15 cellular contexts compared by ENCODE assay signal in genomic region chr3:149542375-149543312, GRCh38.
DNase-seq lines count a peak whose midpoint lies in the region; ATAC-seq and TF ChIP-seq lines count a peak whose summit lies in the region.
"Had no signal": no experiment of that assay in that cellular context is flagged by ENCODE, and none has a peak within 500 bp of the region (broad histone marks: within the 10 kb centered on the region; RNA-seq: fewer than 3 reads in every experiment).

No MANE protein-coding gene starts in this region.

- H3K4me3 Mint-ChIP-seq in H9, result no peak overlapping the region
- no peak overlapping the region for H3K4me3 Mint-ChIP-seq in activated naive CD8-positive, alpha-beta T cell treated with anti-CD3 and anti-CD28 coated beads, Interleukin-2, amount 50 U/mL, for 24 hours
- H3K4me3 Mint-ChIP-seq in activated T-helper 2 cell treated with anti-CD3 and anti-CD28 coated beads, Interferon-gamma antibody, Interleukin-2, Interleukin-4, amounts not matched to agents 10 μg/mL and 5 μg/mL and 100 μg/mL, durations not matched to agents 14 hours and 24 hours and 36 hours (ENCODE audit: low read depth), result no peak overlapping the region
- H3K4me3 Mint-ChIP-seq: activated CD4-positive, alpha-beta memory T cell treated with anti-CD3 and anti-CD28 coated beads for 36 hours had no signal

- H2BK120ac ChIP-seq in H9 (ENCODE audit: low read depth, low read length, poor library complexity, severe bottlenecking), result no peak overlapping the region

- no peaks in the 10 kb centered on the region for H3K79me2 ChIP-seq in H9 (ENCODE audit: insufficient read depth, low read length)
- H3K79me2 ChIP-seq in smooth muscle cell (ENCODE audit: low read depth), result peaks cover 90% of the 10 kb centered on the region

- no peak overlapping the region for H3K9ac ChIP-seq in H9 (ENCODE audit: extremely low read depth, insufficient read length, low read length)
- H3K9ac ChIP-seq in smooth muscle cell (ENCODE audit: low read depth), result peak overlapping the region; percentile 45
- H3K9ac ChIP-seq: parathyroid adenoma had no signal

- no peaks in the 10 kb centered on the region for H3K9me3 ChIP-seq in H9 (ENCODE audit: control insufficient read depth, low read depth, low read length)
- no peaks in the 10 kb centered on the region for H3K9me3 ChIP-seq in smooth muscle cell (replicated peaks; ENCODE audit: low read depth)

- H2BK15ac ChIP-seq in H9 (ENCODE audit: low read depth, low read length), result no peak overlapping the region

- H3K4me3 ChIP-seq in smooth muscle cell, result no peak overlapping the region
- H3K4me3 ChIP-seq: PC-9 had no signal

- no peak overlapping the region for H3K23ac ChIP-seq in H9 (ENCODE audit: insufficient read length, low read depth, low read length)

- DNase-seq in H9 (no peak), kidney glomerular epithelial cell (lab: John Stamatoyannopoulos, UW) (peak; percentile 98), smooth muscle cell (lab: John Stamatoyannopoulos, UW; ENCODE audit: unreplicated experiment) (no peak), hippocampal formation (lab: John Stamatoyannopoulos, UW) (no peak)
- DNase-seq in activated naive CD8-positive, alpha-beta T cell treated with anti-CD3 and anti-CD28 coated beads, Interleukin-2, amount 50 U/mL, for 24 hours, result no peak
- no peak for DNase-seq in activated T-helper 2 cell treated with anti-CD3 and anti-CD28 coated beads, Interferon-gamma antibody, Interleukin-2, Interleukin-4, amounts not matched to agents 10 μg/mL and 5 μg/mL and 100 μg/mL, durations not matched to agents 14 hours and 24 hours and 36 hours (ENCODE audit: low spot score)
- DNase-seq: activated CD4-positive, alpha-beta memory T cell treated with anti-CD3 and anti-CD28 coated beads for 36 hours; activated naive CD4-positive, alpha-beta T cell treated with Interleukin-2 at 50 U/mL for 16 hours; cortex of kidney; left ventricle myocardium superior; PC-9; stimulated activated CD4-positive, alpha-beta T cell treated with anti-CD3 and anti-CD28 coated beads, Interleukin-1b, Interleukin-23, amount 100 ng/mL, for 48 hours; stimulated activated naive CD4-positive, alpha-beta T cell had no signal

- H4K20me1 ChIP-seq in H9 (ENCODE audit: control insufficient read depth, insufficient read depth, insufficient read length), result no peaks in the 10 kb centered on the region
- H4K20me1 ChIP-seq in smooth muscle cell (ENCODE audit: low read depth), result peaks cover 21% of the 10 kb centered on the region

- H2BK20ac ChIP-seq in H9 (ENCODE audit: low read depth, low read length, poor library complexity, severe bottlenecking), result no peak overlapping the region

- no peak overlapping the region for H3K56ac ChIP-seq in H9 (ENCODE audit: insufficient read length, low read depth, low read length)

- H3K79me1 ChIP-seq in H9 (ENCODE audit: insufficient read depth, low read depth, low read length, poor library complexity, severe bottlenecking), result no peaks in the 10 kb centered on the region

- no peak overlapping the region for H3K4ac ChIP-seq in H9 (ENCODE audit: low read depth, low read length)

- ATAC-seq in SK-N-SH treated with all-trans-retinoic acid at 6 μM for 48 hours, result peak; percentile 55
- no peak for ATAC-seq in activated naive CD8-positive, alpha-beta T cell treated with anti-CD3 and anti-CD28 coated beads, Interleukin-2, amount 50 U/mL, for 24 hours
- ATAC-seq: left ventricle myocardium superior had no signal

- no peak overlapping the region for H2BK5ac ChIP-seq in H9 (ENCODE audit: insufficient read length, low read length)

- H2AFZ ChIP-seq in H9 (ENCODE audit: low read length) (no peak overlapping the region), smooth muscle cell (ENCODE audit: low read depth) (no peak overlapping the region)
- H2AFZ ChIP-seq: parathyroid adenoma, PC-9 had no signal

- no peak overlapping the region for H2AK5ac ChIP-seq in H9 (ENCODE audit: insufficient read length, low read length)

- H2BK12ac ChIP-seq in H9 (ENCODE audit: insufficient read length, low read depth, low read length), result no peak overlapping the region

- H3K18ac ChIP-seq in H9 (ENCODE audit: insufficient read length, low read depth, low read length), result no peak overlapping the region

- H3F3A ChIP-seq in smooth muscle cell (ENCODE audit: low read depth), result peaks cover 20% of the 10 kb centered on the region

- H4K8ac ChIP-seq in H9 (replicated peaks; ENCODE audit: insufficient read length, low read depth, low read length), result no peak overlapping the region

- H3K36me3 Mint-ChIP-seq in H9 (ENCODE audit: insufficient read depth in 1 of 3, low read depth in 3 of 3), result peaks cover 5 to 15% (median 7%) of the 10 kb centered on the region in 3 experiments; a peak in 5 of 7 replicates
- no peaks in the 10 kb centered on the region for H3K36me3 Mint-ChIP-seq in activated naive CD8-positive, alpha-beta T cell treated with anti-CD3 and anti-CD28 coated beads, Interleukin-2, amount 50 U/mL, for 24 hours (ENCODE audit: low read depth)
- H3K36me3 Mint-ChIP-seq in activated T-helper 2 cell treated with anti-CD3 and anti-CD28 coated beads, Interferon-gamma antibody, Interleukin-2, Interleukin-4, amounts not matched to agents 10 μg/mL and 5 μg/mL and 100 μg/mL, durations not matched to agents 14 hours and 24 hours and 36 hours (ENCODE audit: low read depth), result no peaks in the 10 kb centered on the region
- H3K36me3 Mint-ChIP-seq: activated CD4-positive, alpha-beta memory T cell treated with anti-CD3 and anti-CD28 coated beads for 36 hours had no signal

- H3K23me2 ChIP-seq in H9 (ENCODE audit: insufficient read length, low read depth, low read length, poor library complexity, severe bottlenecking), result no peaks in the 10 kb centered on the region

- H3K4me1 Mint-ChIP-seq in H9, result peaks cover 6 to 11% of the 10 kb centered on the region in 2 experiments
- H3K4me1 Mint-ChIP-seq in activated naive CD8-positive, alpha-beta T cell treated with anti-CD3 and anti-CD28 coated beads, Interleukin-2, amount 50 U/mL, for 24 hours, result no peaks in the 10 kb centered on the region
- no peaks in the 10 kb centered on the region for H3K4me1 Mint-ChIP-seq in activated T-helper 2 cell treated with anti-CD3 and anti-CD28 coated beads, Interferon-gamma antibody, Interleukin-2, Interleukin-4, amounts not matched to agents 10 μg/mL and 5 μg/mL and 100 μg/mL, durations not matched to agents 14 hours and 24 hours and 36 hours (ENCODE audit: low read depth)

- H4K5ac ChIP-seq in H9 (ENCODE audit: insufficient read length, low read depth, low read length), result no peak overlapping the region

- peak overlapping the region; percentile 8 to 45 (median 29); a peak in 4 of 7 replicates for H3K27ac Mint-ChIP-seq in H9
- no peak overlapping the region for H3K27ac Mint-ChIP-seq in activated naive CD8-positive, alpha-beta T cell treated with anti-CD3 and anti-CD28 coated beads, Interleukin-2, amount 50 U/mL, for 24 hours
- H3K27ac Mint-ChIP-seq in activated T-helper 2 cell treated with anti-CD3 and anti-CD28 coated beads, Interferon-gamma antibody, Interleukin-2, Interleukin-4, amounts not matched to agents 10 μg/mL and 5 μg/mL and 100 μg/mL, durations not matched to agents 14 hours and 24 hours and 36 hours, result no peak overlapping the region
- H3K27ac Mint-ChIP-seq: activated CD4-positive, alpha-beta memory T cell treated with anti-CD3 and anti-CD28 coated beads for 36 hours had no signal

- H4K91ac ChIP-seq in H9 (ENCODE audit: insufficient read length, low read depth, low read length), result no peak overlapping the region

- no peak overlapping the region for H3K14ac ChIP-seq in H9 (ENCODE audit: insufficient read depth, low read length)

- H3K27ac ChIP-seq in H9 (ENCODE audit: insufficient read length, low read depth, low read length) (no peak overlapping the region), smooth muscle cell (ENCODE audit: low read depth) (peak overlapping the region; percentile 79)
- H3K27ac ChIP-seq: parathyroid adenoma, PC-9 had no signal

- no peaks in the 10 kb centered on the region for H3K9me3 Mint-ChIP-seq in H9
- no peaks in the 10 kb centered on the region for H3K9me3 Mint-ChIP-seq in activated naive CD8-positive, alpha-beta T cell treated with anti-CD3 and anti-CD28 coated beads, Interleukin-2, amount 50 U/mL, for 24 hours
- no peaks in the 10 kb centered on the region for H3K9me3 Mint-ChIP-seq in activated T-helper 2 cell treated with anti-CD3 and anti-CD28 coated beads, Interferon-gamma antibody, Interleukin-2, Interleukin-4, amounts not matched to agents 10 μg/mL and 5 μg/mL and 100 μg/mL, durations not matched to agents 14 hours and 24 hours and 36 hours
- H3K9me3 Mint-ChIP-seq: activated CD4-positive, alpha-beta memory T cell treated with anti-CD3 and anti-CD28 coated beads for 36 hours had no signal

- intact Hi-C loops in activated T-helper 2 cell treated with anti-CD3 and anti-CD28 coated beads, Interferon-gamma antibody, Interleukin-2, Interleukin-4, amounts not matched to agents 10 μg/mL and 5 μg/mL and 100 μg/mL, durations not matched to agents 14 hours and 24 hours and 36 hours (cut with micrococcal nuclease), result no loop called here

- H3K4me1 ChIP-seq in H9 (ENCODE audit: insufficient read depth, low read length), result no peaks in the 10 kb centered on the region
- H3K4me1 ChIP-seq in smooth muscle cell (ENCODE audit: low read depth), result peaks cover 18% of the 10 kb centered on the region

- no peaks in the 10 kb centered on the region for H3K27me3 Mint-ChIP-seq in H9 (ENCODE audit: low read depth)
- peaks cover 4% of the 10 kb centered on the region for H3K27me3 Mint-ChIP-seq in activated naive CD8-positive, alpha-beta T cell treated with anti-CD3 and anti-CD28 coated beads, Interleukin-2, amount 50 U/mL, for 24 hours
- peaks cover 32% of the 10 kb centered on the region for H3K27me3 Mint-ChIP-seq in activated T-helper 2 cell treated with anti-CD3 and anti-CD28 coated beads, Interferon-gamma antibody, Interleukin-2, Interleukin-4, amounts not matched to agents 10 μg/mL and 5 μg/mL and 100 μg/mL, durations not matched to agents 14 hours and 24 hours and 36 hours (ENCODE audit: low read depth)
- H3K27me3 Mint-ChIP-seq: activated CD4-positive, alpha-beta memory T cell treated with anti-CD3 and anti-CD28 coated beads for 36 hours had no signal

- H3T11ph ChIP-seq in H9 (ENCODE audit: low read length), result no peak overlapping the region

- WGBS in H9 (ENCODE audit: extremely low coverage, insufficient read length, low lambda C conversion rate), result no CpG with 5 or more reads among the region's 9 CpGs
- 68% methylated on average over 9 of the region's 9 CpGs for WGBS in smooth muscle cell (ENCODE audit: low lambda C conversion rate)

- H3K4me2 ChIP-seq in H9 (ENCODE audit: insufficient read depth, insufficient read length, low read length) (no peak overlapping the region), smooth muscle cell (peak overlapping the region; percentile 70)
- H3K4me2 ChIP-seq: PC-9 had no signal

- no peaks in the 10 kb centered on the region for H3K36me3 ChIP-seq in smooth muscle cell (ENCODE audit: low read depth)

- TF ChIP-seq CTCF in H9 (conservative IDR thresholded peaks at IDR 0.05) (no peak), smooth muscle cell (IDR thresholded peaks at IDR 0.05; ENCODE audit: borderline replicate concordance, insufficient read depth, poor library complexity, severe bottlenecking) (no peak)

- no peaks in the 10 kb centered on the region for H3K27me3 ChIP-seq in H9 (ENCODE audit: insufficient read depth, low read length)
- H3K27me3 ChIP-seq in smooth muscle cell (ENCODE audit: low read depth), result no peaks in the 10 kb centered on the region

Comparison
In these comparisons a context has a peak if more than half of its experiments do, and no peak if none do; other contexts are left out.
1. H3K27ac Mint-ChIP-seq: peak in H9 (3 of 3); none in activated naive CD8-positive, alpha-beta T cell treated with anti-CD3 and anti-CD28 coated beads, Interleukin-2, amount 50 U/mL, for 24 hours (single experiment) and activated T-helper 2 cell treated with anti-CD3 and anti-CD28 coated beads, Interferon-gamma antibody, Interleukin-2, Interleukin-4, amounts not matched to agents 10 μg/mL and 5 μg/mL and 100 μg/mL, durations not matched to agents 14 hours and 24 hours and 36 hours (single experiment).